4 cellular contexts compared by ENCODE assay signal in the genomic region with DNA sequence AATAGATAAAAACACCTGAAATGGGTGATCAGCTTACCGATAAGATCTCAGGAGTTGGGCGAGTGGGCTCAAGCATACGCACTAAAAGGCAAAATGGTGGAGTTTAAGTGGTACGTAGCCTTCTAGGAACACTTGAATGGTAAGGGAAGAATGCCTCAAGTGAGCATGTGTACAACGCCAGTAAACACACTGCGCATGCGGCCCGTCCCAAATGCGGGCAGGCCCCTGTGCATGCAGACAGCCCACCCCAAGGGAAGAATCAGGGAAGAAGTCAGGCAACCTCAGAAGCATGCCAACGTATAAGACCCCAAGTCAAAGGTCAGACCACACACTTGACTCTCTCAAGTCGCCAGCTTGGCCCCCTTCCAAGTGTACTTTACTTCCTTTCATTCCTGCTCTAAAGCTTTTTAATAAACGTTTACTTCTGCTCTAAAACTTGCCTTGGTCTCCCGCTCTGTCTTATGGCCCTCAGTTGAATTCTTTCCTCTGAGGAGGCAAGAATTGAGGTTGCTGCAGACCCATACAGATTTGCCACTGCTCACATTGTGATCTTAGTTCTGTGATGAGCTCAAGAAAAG. TPM values are rescaled to one million over a fixed set of nuclear protein-coding genes. Genes with fewer than 3 reads are reported as not detected.
"Had no signal": no experiment of that assay in that cellular context is flagged by ENCODE, and none has a peak within 500 bp of the region (broad histone marks: within the 10 kb centered on the region; RNA-seq: fewer than 3 reads in every experiment).

No MANE protein-coding gene starts in this region.

RNA-seq across cellular contexts. Expression of a gene that starts 33.8 kb away (rescaled TPM):
- total RNA-seq: activated CD4-positive, alpha-beta memory T cell treated with anti-CD3 and anti-CD28 coated beads, Interleukin-2, amount 10 ng/mL, durations not matched to agents 7 days and 5 days; bronchial epithelial cell; cardiac septum; T-helper 2 cell treated with Interferon-gamma antibody and Interleukin-4, amounts not matched to agents 100 ng/mL and 5 ng/mL, for 36 hours had no signal
